ENCODE assay signal across 8 cellular contexts in genomic region chr12:68317047-68317667, GRCh38. TPM values are rescaled to one million over a fixed set of nuclear protein-coding genes. Genes with fewer than 3 reads are reported as not detected.
DNase-seq lines count a peak whose midpoint lies in the region; ATAC-seq, FAIRE-seq and TF ChIP-seq lines count a peak whose summit lies in the region.
"Had no signal": no experiment of that assay in that cellular context is flagged by ENCODE, and none has a peak within 500 bp of the region (broad histone marks: within the 10 kb centered on the region; RNA-seq: fewer than 3 reads in every experiment).

No MANE protein-coding gene starts in this region.

- no peak overlapping the region for H3K27ac ChIP-seq in DOHH2 (ENCODE audit: low read depth, low read length)
- no peak overlapping the region for H3K27ac ChIP-seq in naive thymus-derived CD4-positive, alpha-beta T cell (ENCODE audit: low read depth, low read length)

- H3K36me3 ChIP-seq in DOHH2 (ENCODE audit: control insufficient read depth, low read length): peaks cover 30% of the 10 kb centered on the region
- H3K36me3 ChIP-seq in naive thymus-derived CD4-positive, alpha-beta T cell (ENCODE audit: control insufficient read depth in 2 of 3, insufficient read depth in 3 of 3, low read length in 3 of 3): peaks cover 0 to 19% (median 4%) of the 10 kb centered on the region in 3 experiments

- POLR2A ChIA-PET in naive thymus-derived CD4-positive, alpha-beta T cell (lab: Charles Lee): interaction anchor here (0.7 to 1.5 kb wide), 4 partner anchors 9 to 672 kb away, joined by 3 to 6 read pairs (median 4); no protein-coding TSS in a partner anchor

- no peaks in the 10 kb centered on the region for H3K27me3 Mint-ChIP-seq in naive thymus-derived CD4-positive, alpha-beta T cell
- no peaks in the 10 kb centered on the region for H3K27me3 Mint-ChIP-seq in activated T-helper 2 cell treated with anti-CD3 and anti-CD28 coated beads, Interferon-gamma antibody, Interleukin-2, Interleukin-4, amounts not matched to agents 10 μg/mL and 5 μg/mL and 100 μg/mL, durations not matched to agents 14 hours and 24 hours and 36 hours (ENCODE audit: low read depth)
- H3K27me3 Mint-ChIP-seq: activated naive CD4-positive, alpha-beta T cell treated with anti-CD3 and anti-CD28 coated beads, Interleukin-2, amount 50 U/mL, for 24 hours had no signal

- in situ Hi-C loops in KBM-7 (cut with MboI; ENCODE audit: low pct_unique_long_range_greater_than_20kb, low sequenced_read_pairs): no loop called here

- peak; percentile 58 for TF ChIP-seq CTCF in DOHH2 (IDR thresholded peaks at IDR 0.05; ENCODE audit: low read depth, low read length, poor library complexity, severe bottlenecking)

- H3F3A ChIP-seq in DOHH2 (ENCODE audit: control insufficient read depth, insufficient read depth): no peaks in the 10 kb centered on the region

- no peaks in the 10 kb centered on the region for H4K20me1 ChIP-seq in DOHH2 (ENCODE audit: control insufficient read depth, insufficient read depth, low read depth, low read length)

- no peak overlapping the region for H3K4me3 Mint-ChIP-seq in naive thymus-derived CD4-positive, alpha-beta T cell
- no peak overlapping the region for H3K4me3 Mint-ChIP-seq in activated T-helper 2 cell treated with anti-CD3 and anti-CD28 coated beads, Interferon-gamma antibody, Interleukin-2, Interleukin-4, amounts not matched to agents 10 μg/mL and 5 μg/mL and 100 μg/mL, durations not matched to agents 14 hours and 24 hours and 36 hours (ENCODE audit: low read depth)
- H3K4me3 Mint-ChIP-seq: activated naive CD4-positive, alpha-beta T cell treated with anti-CD3 and anti-CD28 coated beads, Interleukin-2, amount 50 U/mL, for 24 hours had no signal

- H3K9me2 ChIP-seq in DOHH2 (replicated peaks; ENCODE audit: control insufficient read depth, low read length): no peaks in the 10 kb centered on the region

- H3K9me3 ChIP-seq in DOHH2 (ENCODE audit: control insufficient read depth, insufficient read depth, low read length): no peaks in the 10 kb centered on the region
- no peaks in the 10 kb centered on the region for H3K9me3 ChIP-seq in naive thymus-derived CD4-positive, alpha-beta T cell (ENCODE audit: control insufficient read depth in 2 of 3, low read length in 3 of 3)

- no peak overlapping the region for H3K4me3 ChIP-seq in DOHH2 (ENCODE audit: low read length)
- no peak overlapping the region for H3K4me3 ChIP-seq in naive thymus-derived CD4-positive, alpha-beta T cell (ENCODE audit: low read length)

- H3K36me3 Mint-ChIP-seq in naive thymus-derived CD4-positive, alpha-beta T cell: peaks cover 6 to 20% (median 10%) of the 10 kb centered on the region in 5 donors
- H3K36me3 Mint-ChIP-seq in activated T-helper 2 cell treated with anti-CD3 and anti-CD28 coated beads, Interferon-gamma antibody, Interleukin-2, Interleukin-4, amounts not matched to agents 10 μg/mL and 5 μg/mL and 100 μg/mL, durations not matched to agents 14 hours and 24 hours and 36 hours (ENCODE audit: low read depth): peaks cover 6% of the 10 kb centered on the region

- no peak overlapping the region for H3K4me2 ChIP-seq in DOHH2 (ENCODE audit: low read length)

- H3K4me1 Mint-ChIP-seq in naive thymus-derived CD4-positive, alpha-beta T cell: peaks cover 0 to 5% (median 0%) of the 10 kb centered on the region in 7 donors
- peaks cover 3% of the 10 kb centered on the region for H3K4me1 Mint-ChIP-seq in activated T-helper 2 cell treated with anti-CD3 and anti-CD28 coated beads, Interferon-gamma antibody, Interleukin-2, Interleukin-4, amounts not matched to agents 10 μg/mL and 5 μg/mL and 100 μg/mL, durations not matched to agents 14 hours and 24 hours and 36 hours (ENCODE audit: low read depth)
- H3K4me1 Mint-ChIP-seq: activated naive CD4-positive, alpha-beta T cell treated with anti-CD3 and anti-CD28 coated beads, Interleukin-2, amount 50 U/mL, for 24 hours had no signal

- DNase-seq in KBM-7: peak; percentile 47
- DNase-seq in SHP77 treated with DMSO at 0.1 percent for 48 hours (lab: John Stamatoyannopoulos, UW): peak; percentile 20
- peak in 7 of 9 donors; percentile 13 to 63 (median 50) for DNase-seq in naive thymus-derived CD4-positive, alpha-beta T cell
- no peak for DNase-seq in activated T-helper 2 cell treated with anti-CD3 and anti-CD28 coated beads, Interferon-gamma antibody, Interleukin-2, Interleukin-4, amounts not matched to agents 10 μg/mL and 5 μg/mL and 100 μg/mL, durations not matched to agents 14 hours and 24 hours and 36 hours (ENCODE audit: low spot score)

- H3K79me2 ChIP-seq in DOHH2 (ENCODE audit: control insufficient read depth, low read length): no peaks in the 10 kb centered on the region

- ATAC-seq in naive thymus-derived CD4-positive, alpha-beta T cell: no peak
- no peak for ATAC-seq in HG02610 (IDR thresholded peaks at IDR 0.05; ENCODE audit: unreplicated experiment)

- CTCF ChIA-PET in naive thymus-derived CD4-positive, alpha-beta T cell (lab: Charles Lee): interaction anchor here (0.6 to 5.0 kb wide), 23 partner anchors 9 to 1636 kb away, joined by 3 to 67 read pairs (median 5); partner anchors contain the start of genes CAND1, IL26 and NUP107

- H3K27me3 ChIP-seq in DOHH2 (ENCODE audit: control insufficient read depth, low read length): no peaks in the 10 kb centered on the region
- H3K27me3 ChIP-seq in naive thymus-derived CD4-positive, alpha-beta T cell (ENCODE audit: control insufficient read depth in 2 of 2, insufficient read depth in 2 of 2, low read length in 2 of 2): no peaks in the 10 kb centered on the region

- H3K27ac Mint-ChIP-seq in naive thymus-derived CD4-positive, alpha-beta T cell: no peak overlapping the region
- no peak overlapping the region for H3K27ac Mint-ChIP-seq in activated T-helper 2 cell treated with anti-CD3 and anti-CD28 coated beads, Interferon-gamma antibody, Interleukin-2, Interleukin-4, amounts not matched to agents 10 μg/mL and 5 μg/mL and 100 μg/mL, durations not matched to agents 14 hours and 24 hours and 36 hours
- H3K27ac Mint-ChIP-seq: activated naive CD4-positive, alpha-beta T cell treated with anti-CD3 and anti-CD28 coated beads, Interleukin-2, amount 50 U/mL, for 24 hours had no signal

- FAIRE-seq in colon (lab: Jason Lieb, UNC): peak; percentile 96

- no peaks in the 10 kb centered on the region for H3K9me3 Mint-ChIP-seq in naive thymus-derived CD4-positive, alpha-beta T cell
- H3K9me3 Mint-ChIP-seq in activated T-helper 2 cell treated with anti-CD3 and anti-CD28 coated beads, Interferon-gamma antibody, Interleukin-2, Interleukin-4, amounts not matched to agents 10 μg/mL and 5 μg/mL and 100 μg/mL, durations not matched to agents 14 hours and 24 hours and 36 hours: no peaks in the 10 kb centered on the region
- H3K9me3 Mint-ChIP-seq: activated naive CD4-positive, alpha-beta T cell treated with anti-CD3 and anti-CD28 coated beads, Interleukin-2, amount 50 U/mL, for 24 hours had no signal

- intact Hi-C loops in naive thymus-derived CD4-positive, alpha-beta T cell (cut with micrococcal nuclease): loop anchor here (1.0 to 5.0 kb wide), 5 partner anchors 94 to 962 kb away; partner anchors contain the start of gene IFNG (in 1 of the 2)
- intact Hi-C loops in activated T-helper 2 cell treated with anti-CD3 and anti-CD28 coated beads, Interferon-gamma antibody, Interleukin-2, Interleukin-4, amounts not matched to agents 10 μg/mL and 5 μg/mL and 100 μg/mL, durations not matched to agents 14 hours and 24 hours and 36 hours (cut with micrococcal nuclease): loop anchor here (1.0 kb wide), 2 partner anchors 94 to 277 kb away; no protein-coding TSS in a partner anchor

- H3K4me1 ChIP-seq in DOHH2 (ENCODE audit: control insufficient read depth, low read length): no peaks in the 10 kb centered on the region
- H3K4me1 ChIP-seq in naive thymus-derived CD4-positive, alpha-beta T cell (ENCODE audit: control insufficient read depth in 2 of 2, insufficient read depth in 2 of 2, low read length in 2 of 2): no peaks in the 10 kb centered on the region

RNA-seq across cellular contexts. Expression of gene MDM1, which starts 15.0 kb away (rescaled TPM):
- 10 to 100 TPM; 16.2 to 38.4 (median 23.4) TPM for total RNA-seq in naive thymus-derived CD4-positive, alpha-beta T cell
- 10 to 100 TPM; 19.9 to 22.2 TPM for polyA plus RNA-seq in naive thymus-derived CD4-positive, alpha-beta T cell
- total RNA-seq in activated T-helper 2 cell treated with anti-CD3 and anti-CD28 coated beads, Interferon-gamma antibody, Interleukin-2, Interleukin-4, amounts not matched to agents 10 μg/mL and 5 μg/mL and 100 μg/mL, durations not matched to agents 14 hours and 24 hours and 36 hours: 13.1 and 14.8 TPM in 2 replicates
